ENCODE assay signal across 20 cellular contexts in the genomic region with DNA sequence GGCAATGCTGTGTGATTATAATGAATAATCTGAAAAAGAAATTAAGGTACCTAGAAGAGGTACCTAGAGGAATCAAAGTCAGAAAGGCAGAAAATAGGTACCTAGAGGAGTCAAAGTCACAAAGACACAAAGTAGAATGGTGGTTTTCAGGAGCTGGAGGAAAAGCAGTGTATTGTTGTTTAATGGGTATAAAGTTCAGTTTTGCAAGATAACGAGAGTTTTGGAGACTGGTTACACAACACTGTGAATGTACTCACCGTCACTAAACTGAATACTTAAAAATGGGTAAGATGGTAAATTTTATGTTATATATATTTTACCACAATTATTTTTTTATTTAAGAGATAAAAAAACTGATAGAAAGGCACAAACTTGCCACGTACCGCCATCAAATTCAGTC. TPM values are rescaled to one million over a fixed set of nuclear protein-coding genes. Genes with fewer than 3 reads are reported as not detected.
DNase-seq lines count a peak whose midpoint lies in the region; ATAC-seq and TF ChIP-seq lines count a peak whose summit lies in the region.
"Had no signal": no experiment of that assay in that cellular context is flagged by ENCODE, and none has a peak within 500 bp of the region (broad histone marks: within the 10 kb centered on the region; RNA-seq: fewer than 3 reads in every experiment).

No MANE protein-coding gene starts in this region.

- 0 out of 2 replicates have a peak overlapping the region, but pooled peaks have one; percentile 58 for H3K27ac Mint-ChIP-seq in WTC11
- no peak overlapping the region for H3K27ac Mint-ChIP-seq in stimulated activated naive CD8-positive, alpha-beta T cell treated with anti-CD3 and anti-CD28 coated beads, Interleukin-15, amount 100 ng/mL, for 72 hours
- no peak overlapping the region for H3K27ac Mint-ChIP-seq in mesothelial cell of epicardium
- H3K27ac Mint-ChIP-seq: B cell; CD4-positive, alpha-beta T cell; CD8-positive, alpha-beta T cell had no signal

- H3K27me3 ChIP-seq in liver (ENCODE audit: control insufficient read depth in 4 of 4, insufficient read depth in 4 of 4, low read length in 3 of 4) (no peaks in the 10 kb centered on the region), right atrium auricular region (no peaks in the 10 kb centered on the region)
- H3K27me3 ChIP-seq: BLaER1 treated with 17β-estradiol and CSF1 and Interleukin-3, amounts not matched to agents 10 nM and 100 nM had no signal

- H3K36me3 Mint-ChIP-seq in WTC11 (no peaks in the 10 kb centered on the region), mesothelial cell of epicardium (peaks cover 23% of the 10 kb centered on the region)

- no peak overlapping the region for H3K9ac ChIP-seq in liver (ENCODE audit: low read depth in 1 of 2, low read length in 2 of 2)
- H3K9ac ChIP-seq: BLaER1 treated with 17β-estradiol and CSF1 and Interleukin-3, amounts not matched to agents 10 nM and 100 nM had no signal

- WGBS in liver = 71% methylated on average over 4 of the region's 4 CpGs

- intact Hi-C loops in mucosa of descending colon (cut with DNase I, micrococcal nuclease) = no loop called here

- H3K4me1 Mint-ChIP-seq in WTC11 (no peaks in the 10 kb centered on the region), mesothelial cell of epicardium (peaks cover 5% of the 10 kb centered on the region)
- no peaks in the 10 kb centered on the region for H3K4me1 Mint-ChIP-seq in stimulated activated naive CD8-positive, alpha-beta T cell treated with anti-CD3 and anti-CD28 coated beads, Interleukin-15, amount 100 ng/mL, for 72 hours
- H3K4me1 Mint-ChIP-seq: B cell had no signal

- H3K9me3 ChIP-seq in liver (ENCODE audit: control insufficient read depth in 4 of 4, low read length in 3 of 4) (no peaks in the 10 kb centered on the region), mucosa of descending colon (no peaks in the 10 kb centered on the region), right atrium auricular region (no peaks in the 10 kb centered on the region)
- H3K9me3 ChIP-seq: A549; BLaER1 treated with 17β-estradiol and CSF1 and Interleukin-3, amounts not matched to agents 10 nM and 100 nM; Caco-2 had no signal

- DNase-seq in WTC11 (ENCODE audit: low spot score) (no peak), left lobe of liver (ENCODE audit: low spot score) (no peak), mucosa of descending colon (no peak), right atrium auricular region (ENCODE audit: low spot score) (no peak), mesothelial cell of epicardium (ENCODE audit: low spot score in 2 of 2, unreplicated experiment in 2 of 2) (no peak)
- no peak for DNase-seq in stimulated activated naive CD8-positive, alpha-beta T cell treated with anti-CD3 and anti-CD28 coated beads, Interleukin-15, amount 100 ng/mL, for 72 hours
- DNase-seq: AML-193; Caco-2; Calu3; CD4-positive, alpha-beta T cell; CD8-positive, alpha-beta T cell; DMS79 treated with DMSO at 0.1 percent for 48 hours; GF-D8 had no signal

- TF ChIP-seq CTCF in WTC11 (IDR thresholded peaks at IDR 0.05) (no peak), liver (IDR thresholded peaks at IDR 0.05; ENCODE audit: low read depth, low read length, missing input control) (no peak), mucosa of descending colon (IDR thresholded peaks at IDR 0.05) (no peak), right atrium auricular region (IDR thresholded peaks at IDR 0.05) (no peak), mesothelial cell of epicardium (IDR thresholded peaks at IDR 0.05; ENCODE audit: unreplicated experiment) (no peak)

- CTCF ChIA-PET in WTC11 (lab: Charles Lee) = no interaction called here

- no peaks in the 10 kb centered on the region for H3K36me3 ChIP-seq in liver (ENCODE audit: control insufficient read depth in 4 of 4, insufficient read depth in 3 of 4, low read depth in 1 of 4, low read length in 3 of 4)
- H3K36me3 ChIP-seq in mucosa of descending colon (ENCODE audit: low read depth) = no peaks in the 10 kb centered on the region
- no peaks in the 10 kb centered on the region for H3K36me3 ChIP-seq in right atrium auricular region

- H3K9me3 Mint-ChIP-seq in WTC11 = no peaks in the 10 kb centered on the region
- peaks cover 0 to 17% of the 10 kb centered on the region in 2 donors for H3K9me3 Mint-ChIP-seq in stimulated activated naive CD8-positive, alpha-beta T cell treated with anti-CD3 and anti-CD28 coated beads, Interleukin-15, amount 100 ng/mL, for 72 hours
- peaks cover 21% of the 10 kb centered on the region for H3K9me3 Mint-ChIP-seq in mesothelial cell of epicardium
- H3K9me3 Mint-ChIP-seq: CD8-positive, alpha-beta T cell had no signal

- ATAC-seq in WTC11 (no peak), left lobe of liver (peak; percentile 74), mucosa of descending colon (peak; percentile 72), HG02571 (IDR thresholded peaks at IDR 0.05; ENCODE audit: unreplicated experiment) (no peak)
- ATAC-seq in stimulated activated naive CD8-positive, alpha-beta T cell treated with anti-CD3 and anti-CD28 coated beads, Interleukin-15, amount 100 ng/mL, for 72 hours = no peak
- ATAC-seq: A549; CD8-positive, alpha-beta T cell had no signal

- H3K4me1 ChIP-seq in liver (ENCODE audit: control insufficient read depth in 4 of 4, insufficient read depth in 4 of 4, low read length in 3 of 4) (no peaks in the 10 kb centered on the region), mucosa of descending colon (ENCODE audit: low read depth) (no peaks in the 10 kb centered on the region), right atrium auricular region (no peaks in the 10 kb centered on the region)
- H3K4me1 ChIP-seq: A549; BLaER1 treated with 17β-estradiol and CSF1 and Interleukin-3, amounts not matched to agents 10 nM and 100 nM had no signal

- no peaks in the 10 kb centered on the region for H3K27me3 Mint-ChIP-seq in WTC11 (ENCODE audit: low read depth)
- no peaks in the 10 kb centered on the region for H3K27me3 Mint-ChIP-seq in stimulated activated naive CD8-positive, alpha-beta T cell treated with anti-CD3 and anti-CD28 coated beads, Interleukin-15, amount 100 ng/mL, for 72 hours
- H3K27me3 Mint-ChIP-seq in mesothelial cell of epicardium (ENCODE audit: low read depth) = no peaks in the 10 kb centered on the region
- H3K27me3 Mint-ChIP-seq: B cell; CD4-positive, alpha-beta T cell had no signal

- H3K4me3 Mint-ChIP-seq in WTC11 (no peak overlapping the region), mesothelial cell of epicardium (no peak overlapping the region)
- no peak overlapping the region for H3K4me3 Mint-ChIP-seq in stimulated activated naive CD8-positive, alpha-beta T cell treated with anti-CD3 and anti-CD28 coated beads, Interleukin-15, amount 100 ng/mL, for 72 hours
- H3K4me3 Mint-ChIP-seq: B cell; CD4-positive, alpha-beta T cell; CD8-positive, alpha-beta T cell had no signal

- H3K4me3 ChIP-seq in liver (ENCODE audit: low read depth in 1 of 3, low read length in 3 of 3) (no peak overlapping the region), mucosa of descending colon (no peak overlapping the region), right atrium auricular region (no peak overlapping the region)
- H3K4me3 ChIP-seq: A549; BLaER1 treated with 17β-estradiol and CSF1 and Interleukin-3, amounts not matched to agents 10 nM and 100 nM had no signal

- H3K27ac ChIP-seq in liver (ENCODE audit: low read depth in 1 of 2, low read length in 2 of 2) (no peak overlapping the region), right atrium auricular region (no peak overlapping the region)
- H3K27ac ChIP-seq: 22Rv1; A549; BLaER1 treated with 17β-estradiol and CSF1 and Interleukin-3, amounts not matched to agents 10 nM and 100 nM; C4-2B had no signal

- POLR2A ChIA-PET in WTC11 (lab: Charles Lee) = interaction anchor here (0.6 kb wide), 1 partner anchor 33 kb away, joined by 4 read pairs; no protein-coding TSS in a partner anchor

- no peak for TF ChIP-seq RAD21 in liver (IDR thresholded peaks at IDR 0.05)

TF ChIP-seq in WTC11, 78 proteins besides CTCF, POLR2A, EP300 and RAD21 (continues in another document):
- no peak for TF ChIP-seq PRRX2 (CRISPR knock-in tag; IDR thresholded peaks at IDR 0.05)
- TF ChIP-seq, protein P1, sequence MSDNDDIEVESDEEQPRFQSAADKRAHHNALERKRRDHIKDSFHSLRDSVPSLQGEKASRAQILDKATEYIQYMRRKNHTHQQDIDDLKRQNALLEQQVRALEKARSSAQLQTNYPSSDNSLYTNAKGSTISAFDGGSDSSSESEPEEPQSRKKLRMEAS (CRISPR knock-in tag; IDR thresholded peaks at IDR 0.05) = no peak
- TF ChIP-seq FOXJ3 (CRISPR knock-in tag; IDR thresholded peaks at IDR 0.05; ENCODE audit: borderline replicate concordance) = no peak
- TF ChIP-seq JAZF1 (CRISPR knock-in tag; IDR thresholded peaks at IDR 0.05) = no peak

TF ChIP-seq in liver, 16 proteins besides CTCF, POLR2A, EP300 and RAD21:
- TF ChIP-seq, protein P2, sequence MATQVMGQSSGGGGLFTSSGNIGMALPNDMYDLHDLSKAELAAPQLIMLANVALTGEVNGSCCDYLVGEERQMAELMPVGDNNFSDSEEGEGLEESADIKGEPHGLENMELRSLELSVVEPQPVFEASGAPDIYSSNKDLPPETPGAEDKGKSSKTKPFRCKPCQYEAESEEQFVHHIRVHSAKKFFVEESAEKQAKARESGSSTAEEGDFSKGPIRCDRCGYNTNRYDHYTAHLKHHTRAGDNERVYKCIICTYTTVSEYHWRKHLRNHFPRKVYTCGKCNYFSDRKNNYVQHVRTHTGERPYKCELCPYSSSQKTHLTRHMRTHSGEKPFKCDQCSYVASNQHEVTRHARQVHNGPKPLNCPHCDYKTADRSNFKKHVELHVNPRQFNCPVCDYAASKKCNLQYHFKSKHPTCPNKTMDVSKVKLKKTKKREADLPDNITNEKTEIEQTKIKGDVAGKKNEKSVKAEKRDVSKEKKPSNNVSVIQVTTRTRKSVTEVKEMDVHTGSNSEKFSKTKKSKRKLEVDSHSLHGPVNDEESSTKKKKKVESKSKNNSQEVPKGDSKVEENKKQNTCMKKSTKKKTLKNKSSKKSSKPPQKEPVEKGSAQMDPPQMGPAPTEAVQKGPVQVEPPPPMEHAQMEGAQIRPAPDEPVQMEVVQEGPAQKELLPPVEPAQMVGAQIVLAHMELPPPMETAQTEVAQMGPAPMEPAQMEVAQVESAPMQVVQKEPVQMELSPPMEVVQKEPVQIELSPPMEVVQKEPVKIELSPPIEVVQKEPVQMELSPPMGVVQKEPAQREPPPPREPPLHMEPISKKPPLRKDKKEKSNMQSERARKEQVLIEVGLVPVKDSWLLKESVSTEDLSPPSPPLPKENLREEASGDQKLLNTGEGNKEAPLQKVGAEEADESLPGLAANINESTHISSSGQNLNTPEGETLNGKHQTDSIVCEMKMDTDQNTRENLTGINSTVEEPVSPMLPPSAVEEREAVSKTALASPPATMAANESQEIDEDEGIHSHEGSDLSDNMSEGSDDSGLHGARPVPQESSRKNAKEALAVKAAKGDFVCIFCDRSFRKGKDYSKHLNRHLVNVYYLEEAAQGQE (IDR thresholded peaks at IDR 0.05) = no peak
- peak; percentile 59 to 77 for TF ChIP-seq HNF4A (conservative IDR thresholded peaks at IDR 0.05)
- TF ChIP-seq HNF4G (IDR thresholded peaks at IDR 0.05) = peak; percentile 19
- peak; percentile 24 for TF ChIP-seq YY1 (IDR thresholded peaks at IDR 0.05)

RNA-seq across cellular contexts. Expression of a gene that starts 57.0 kb away (rescaled TPM):
- total RNA-seq in WTC11 (2021) (3.5 to 6.1 TPM (median 5.3 TPM) in 3 replicates), left lobe of liver (9.6 TPM), liver (10 to 100 TPM in 1 of 2 donors, 1 to 10 TPM in 1; 7.2 to 14.1 TPM), mucosa of descending colon (10 to 100 TPM; 22.8 to 25.6 (median 23.8) TPM), right atrium auricular region (10 to 100 TPM; 16.1 to 31.7 TPM), mesothelial cell of epicardium (13.8 to 21.6 TPM (median 17.3 TPM) in 3 replicates)
- 1 to 10 TPM; 2.1 to 5.4 TPM for polyA plus RNA-seq in liver

Comparison
In these comparisons a context has a peak if more than half of its experiments do, and no peak if none do; other contexts are left out.
1. ATAC-seq: peak in left lobe of liver (single experiment) and mucosa of descending colon (single experiment); none in WTC11 (single experiment), HG02571 (single experiment) and stimulated activated naive CD8-positive, alpha-beta T cell treated with anti-CD3 and anti-CD28 coated beads, Interleukin-15, amount 100 ng/mL, for 72 hours (single experiment).